In genomic region chr6:11833626-11834592, GRCh38 we compare ENCODE assay signal across 10 cellular contexts. TPM values are rescaled to one million over a fixed set of nuclear protein-coding genes. Genes with fewer than 3 reads are reported as not detected.
A peak's percentile ranks its signal among the peaks of the same experiment; 100 is the strongest.
DNase-seq lines count a peak whose midpoint lies in the region; ATAC-seq and TF ChIP-seq lines count a peak whose summit lies in the region.
"Had no signal": no experiment of that assay in that cellular context is flagged by ENCODE, and none has a peak within 500 bp of the region (broad histone marks: within the 10 kb centered on the region; RNA-seq: fewer than 3 reads in every experiment).

No MANE protein-coding gene starts in this region.

- H3K4me3 Mint-ChIP-seq in GM23338 (no peak overlapping the region; the same call in 2 of the 3 replicates), nephron (no peak overlapping the region)
- H3K4me3 Mint-ChIP-seq in stimulated activated naive CD8-positive, alpha-beta T cell treated with anti-CD3 and anti-CD28 coated beads, Interleukin-15, amount 100 ng/mL, for 72 hours = no peak overlapping the region
- H3K4me3 Mint-ChIP-seq: activated naive CD4-positive, alpha-beta T cell treated with anti-CD3 and anti-CD28 coated beads for 36 hours had no signal

- TF ChIP-seq CTCF in GM23338 (conservative IDR thresholded peaks at IDR 0.05; ENCODE audit: low read depth in 2 of 2) (no peak), nephron (IDR thresholded peaks at IDR 0.05; ENCODE audit: unreplicated experiment in 3 of 3) (no peak), esophagus squamous epithelium (IDR thresholded peaks at IDR 0.05) (no peak)

- H3K9me2 ChIP-seq in GM23338 (ENCODE audit: insufficient read depth) = 0 out of 2 replicates have a peak, but pooled peaks cover 6% of the 10 kb centered on the region

- H3K27ac ChIP-seq in GM23338 (ENCODE audit: low read depth) = no peak overlapping the region
- peak overlapping the region in 1 of 4 donors; percentile 67 for H3K27ac ChIP-seq in esophagus squamous epithelium
- H3K27ac ChIP-seq: epithelial cell of prostate had no signal

- H3K79me2 ChIP-seq in GM23338 (replicated peaks; ENCODE audit: insufficient read depth) = no peaks in the 10 kb centered on the region

- ATAC-seq in GM18873 (IDR thresholded peaks at IDR 0.05; ENCODE audit: low FRiP score, unreplicated experiment) = peak; percentile 86
- peak; percentile 58 for ATAC-seq in GM23338
- ATAC-seq in HG03469 (IDR thresholded peaks at IDR 0.05; ENCODE audit: unreplicated experiment) = peak; percentile 63
- ATAC-seq in stimulated activated naive CD8-positive, alpha-beta T cell treated with anti-CD3 and anti-CD28 coated beads, Interleukin-15, amount 100 ng/mL, for 72 hours = no peak

- H3K4me3 ChIP-seq in GM23338 (no peak overlapping the region), esophagus squamous epithelium (no peak overlapping the region)

- no peaks in the 10 kb centered on the region for H3K4me1 ChIP-seq in GM23338 (ENCODE audit: insufficient read depth)
- peaks cover 0 to 14% (median 0%) of the 10 kb centered on the region in 3 donors for H3K4me1 ChIP-seq in esophagus squamous epithelium

- DNase-seq in GM23338 (ENCODE audit: low spot score) = peak; percentile 45
- no peak for DNase-seq in germinal center (ENCODE audit: low spot score)
- no peak for DNase-seq in NCI-H1436 (lab: John Stamatoyannopoulos, UW)
- no peak for DNase-seq in esophagus squamous epithelium (lab: John Stamatoyannopoulos, UW)
- no peak for DNase-seq in stimulated activated naive CD8-positive, alpha-beta T cell treated with anti-CD3 and anti-CD28 coated beads, Interleukin-15, amount 100 ng/mL, for 72 hours
- DNase-seq: activated naive CD4-positive, alpha-beta T cell treated with anti-CD3 and anti-CD28 coated beads for 36 hours had no signal

- peak overlapping the region; percentile 38; the same call in 1 of the 2 replicates for H2AFZ ChIP-seq in GM23338

- intact Hi-C loops in esophagus squamous epithelium (cut with DNase I) = no loop called here

- no peak overlapping the region for H3K27ac Mint-ChIP-seq in GM23338
- peak overlapping the region; percentile 42 to 65 (median 62) for H3K27ac Mint-ChIP-seq in nephron
- no peak overlapping the region for H3K27ac Mint-ChIP-seq in stimulated activated naive CD8-positive, alpha-beta T cell treated with anti-CD3 and anti-CD28 coated beads, Interleukin-15, amount 100 ng/mL, for 72 hours
- H3K27ac Mint-ChIP-seq: activated naive CD4-positive, alpha-beta T cell treated with anti-CD3 and anti-CD28 coated beads for 36 hours had no signal

- no peaks in the 10 kb centered on the region for H4K20me1 ChIP-seq in GM23338 (replicated peaks; ENCODE audit: insufficient read depth)

- peaks cover 0 to 6% (median 0%) of the 10 kb centered on the region in 3 donors for H3K9me3 ChIP-seq in esophagus squamous epithelium

- TF ChIP-seq POLR2A in esophagus squamous epithelium (IDR thresholded peaks at IDR 0.05) = no peak

- H3K4me1 Mint-ChIP-seq in GM23338 (peaks cover 10% of the 10 kb centered on the region), nephron (peaks cover 53% of the 10 kb centered on the region)
- H3K4me1 Mint-ChIP-seq in stimulated activated naive CD8-positive, alpha-beta T cell treated with anti-CD3 and anti-CD28 coated beads, Interleukin-15, amount 100 ng/mL, for 72 hours = peaks cover 6% of the 10 kb centered on the region

- H3K9me3 Mint-ChIP-seq in GM23338 (peaks cover 24% of the 10 kb centered on the region; the same call in 2 of the 3 replicates), nephron (peaks cover 3% of the 10 kb centered on the region)
- H3K9me3 Mint-ChIP-seq in stimulated activated naive CD8-positive, alpha-beta T cell treated with anti-CD3 and anti-CD28 coated beads, Interleukin-15, amount 100 ng/mL, for 72 hours = peaks cover 7 to 8% of the 10 kb centered on the region in 2 donors
- H3K9me3 Mint-ChIP-seq: activated naive CD4-positive, alpha-beta T cell treated with anti-CD3 and anti-CD28 coated beads for 36 hours had no signal

- H3K27me3 Mint-ChIP-seq in GM23338 (ENCODE audit: insufficient read depth, low read depth, poor library complexity) = peaks cover 3% of the 10 kb centered on the region
- no peaks in the 10 kb centered on the region for H3K27me3 Mint-ChIP-seq in nephron (ENCODE audit: low read depth)
- no peaks in the 10 kb centered on the region for H3K27me3 Mint-ChIP-seq in stimulated activated naive CD8-positive, alpha-beta T cell treated with anti-CD3 and anti-CD28 coated beads, Interleukin-15, amount 100 ng/mL, for 72 hours

- no peaks in the 10 kb centered on the region for H3F3A ChIP-seq in GM23338 (replicated peaks; ENCODE audit: low read depth)

- WGBS in esophagus squamous epithelium, 2 donors = 68% methylated on average over 10 to 11 of the region's 11 CpGs

- H3K36me3 ChIP-seq in GM23338 (ENCODE audit: insufficient read depth) = no peaks in the 10 kb centered on the region
- H3K36me3 ChIP-seq in esophagus squamous epithelium = no peaks in the 10 kb centered on the region

- H3K27me3 ChIP-seq in GM23338 (ENCODE audit: insufficient read depth) (no peaks in the 10 kb centered on the region), esophagus squamous epithelium (no peaks in the 10 kb centered on the region)

- no peak overlapping the region for H3K4me2 ChIP-seq in GM23338

- peaks cover 10% of the 10 kb centered on the region; the same call in 2 of the 3 replicates for H3K36me3 Mint-ChIP-seq in GM23338 (ENCODE audit: low read depth)
- peaks cover 6% of the 10 kb centered on the region for H3K36me3 Mint-ChIP-seq in nephron (ENCODE audit: low read depth)

TF ChIP-seq in GM23338, 12 proteins besides CTCF, POLR2A, EP300 and RAD21 (continues in another document):
- no peak for TF ChIP-seq EZH2 (IDR thresholded peaks at IDR 0.05; ENCODE audit: low read depth, unreplicated experiment)
- TF ChIP-seq POLR2AphosphoS5 (IDR thresholded peaks at IDR 0.05; ENCODE audit: low read depth) = no peak
- TF ChIP-seq JUNB (IDR thresholded peaks at IDR 0.05; ENCODE audit: unreplicated experiment) = no peak
- TF ChIP-seq CREB1 (CRISPR knock-in tag; IDR thresholded peaks at IDR 0.05; ENCODE audit: low read depth) = no peak
- no peak for TF ChIP-seq ZNF331 (CRISPR knock-in tag; IDR thresholded peaks at IDR 0.05; ENCODE audit: low read depth)
- no peak for TF ChIP-seq ZNF114 (CRISPR knock-in tag; IDR thresholded peaks at IDR 0.05)
- no peak for TF ChIP-seq ZNF462 (CRISPR knock-in tag; IDR thresholded peaks at IDR 0.05)

RNA-seq across cellular contexts. Expression of gene ADTRP, which starts 55.3 kb away (rescaled TPM):
- not detected in 2 replicates for total RNA-seq in GM23338 (2014; rRNA removed; shearing (Covaris generic))
- polyA plus RNA-seq in GM23338 (2016; fragmentation: Nextera tagmentation; extraction: Ambion mirVana) = not detected in 2 replicates
- 1 to 10 TPM in 2 of 4 donors, under 1 TPM in 2; 0.76 to 2.5 (median 1.6) TPM for total RNA-seq in esophagus squamous epithelium

Comparison
In these comparisons a context has a peak if more than half of its experiments do, and no peak if none do; other contexts are left out.
1. H3K27ac Mint-ChIP-seq: peak in nephron (3 of 3); none in GM23338 (single experiment) and stimulated activated naive CD8-positive, alpha-beta T cell treated with anti-CD3 and anti-CD28 coated beads, Interleukin-15, amount 100 ng/mL, for 72 hours (0 of 2).